In the genomic region with DNA sequence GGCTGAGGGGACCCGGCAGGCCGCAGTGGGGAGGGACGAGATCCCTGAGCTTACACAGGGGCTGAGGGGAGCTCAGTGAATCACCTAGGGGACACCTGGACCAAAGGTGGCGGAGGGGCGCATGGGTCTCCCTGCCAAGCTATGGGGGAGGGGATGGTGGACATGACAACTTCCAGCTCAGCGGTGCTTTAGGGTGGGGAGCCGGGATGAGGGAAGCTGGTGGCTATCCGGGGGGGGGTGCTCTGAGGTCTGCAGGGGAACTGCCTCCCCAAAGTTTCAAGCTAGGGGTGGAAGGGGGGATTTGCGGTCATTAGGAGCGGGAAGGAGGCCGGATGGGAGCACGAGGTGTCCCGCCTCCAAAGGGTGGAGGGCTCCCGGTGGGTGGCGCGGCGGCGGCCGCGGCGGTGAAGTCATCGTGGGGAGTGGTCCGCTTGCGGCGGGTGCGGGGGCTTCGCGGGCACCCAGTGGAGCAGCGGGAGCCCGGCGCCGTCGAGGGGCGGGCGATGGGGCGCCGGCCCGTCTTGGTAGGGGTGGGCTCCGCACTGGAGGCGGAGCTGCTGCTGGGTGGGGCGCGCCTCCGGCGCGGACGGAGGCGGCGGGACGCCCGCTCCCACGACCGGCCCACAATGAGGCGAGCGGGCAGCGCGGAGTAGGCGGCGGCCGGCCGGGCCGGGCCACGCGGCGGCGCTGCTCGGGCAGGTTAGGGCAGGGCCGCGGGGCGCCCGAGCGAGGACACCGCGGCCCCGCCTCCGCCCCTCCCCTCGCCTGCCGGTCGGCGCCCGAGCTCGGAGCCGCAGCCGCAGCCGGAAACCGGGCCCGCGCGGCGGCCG, we compare ENCODE assay signal across 1 cellular context.
TF ChIP-seq lines count a peak whose summit lies in the region.

A gene with protein sequence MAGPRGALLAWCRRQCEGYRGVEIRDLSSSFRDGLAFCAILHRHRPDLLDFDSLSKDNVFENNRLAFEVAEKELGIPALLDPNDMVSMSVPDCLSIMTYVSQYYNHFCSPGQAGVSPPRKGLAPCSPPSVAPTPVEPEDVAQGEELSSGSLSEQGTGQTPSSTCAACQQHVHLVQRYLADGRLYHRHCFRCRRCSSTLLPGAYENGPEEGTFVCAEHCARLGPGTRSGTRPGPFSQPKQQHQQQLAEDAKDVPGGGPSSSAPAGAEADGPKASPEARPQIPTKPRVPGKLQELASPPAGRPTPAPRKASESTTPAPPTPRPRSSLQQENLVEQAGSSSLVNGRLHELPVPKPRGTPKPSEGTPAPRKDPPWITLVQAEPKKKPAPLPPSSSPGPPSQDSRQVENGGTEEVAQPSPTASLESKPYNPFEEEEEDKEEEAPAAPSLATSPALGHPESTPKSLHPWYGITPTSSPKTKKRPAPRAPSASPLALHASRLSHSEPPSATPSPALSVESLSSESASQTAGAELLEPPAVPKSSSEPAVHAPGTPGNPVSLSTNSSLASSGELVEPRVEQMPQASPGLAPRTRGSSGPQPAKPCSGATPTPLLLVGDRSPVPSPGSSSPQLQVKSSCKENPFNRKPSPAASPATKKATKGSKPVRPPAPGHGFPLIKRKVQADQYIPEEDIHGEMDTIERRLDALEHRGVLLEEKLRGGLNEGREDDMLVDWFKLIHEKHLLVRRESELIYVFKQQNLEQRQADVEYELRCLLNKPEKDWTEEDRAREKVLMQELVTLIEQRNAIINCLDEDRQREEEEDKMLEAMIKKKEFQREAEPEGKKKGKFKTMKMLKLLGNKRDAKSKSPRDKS (plus strand): TSS at position 764 of the 830 bp plus-strand sequence. CDS start 126 bp downstream, outside the sequence.

TF ChIP-seq in K562, 482 proteins besides CTCF, POLR2A, EP300 and RAD21 (continues in another document):
- TF ChIP-seq, protein P1, sequence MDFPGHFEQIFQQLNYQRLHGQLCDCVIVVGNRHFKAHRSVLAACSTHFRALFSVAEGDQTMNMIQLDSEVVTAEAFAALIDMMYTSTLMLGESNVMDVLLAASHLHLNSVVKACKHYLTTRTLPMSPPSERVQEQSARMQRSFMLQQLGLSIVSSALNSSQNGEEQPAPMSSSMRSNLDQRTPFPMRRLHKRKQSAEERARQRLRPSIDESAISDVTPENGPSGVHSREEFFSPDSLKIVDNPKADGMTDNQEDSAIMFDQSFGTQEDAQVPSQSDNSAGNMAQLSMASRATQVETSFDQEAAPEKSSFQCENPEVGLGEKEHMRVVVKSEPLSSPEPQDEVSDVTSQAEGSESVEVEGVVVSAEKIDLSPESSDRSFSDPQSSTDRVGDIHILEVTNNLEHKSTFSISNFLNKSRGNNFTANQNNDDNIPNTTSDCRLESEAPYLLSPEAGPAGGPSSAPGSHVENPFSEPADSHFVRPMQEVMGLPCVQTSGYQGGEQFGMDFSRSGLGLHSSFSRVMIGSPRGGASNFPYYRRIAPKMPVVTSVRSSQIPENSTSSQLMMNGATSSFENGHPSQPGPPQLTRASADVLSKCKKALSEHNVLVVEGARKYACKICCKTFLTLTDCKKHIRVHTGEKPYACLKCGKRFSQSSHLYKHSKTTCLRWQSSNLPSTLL (IDR thresholded peaks at IDR 0.05): no peak
- no peak for TF ChIP-seq PHTF2 (CRISPR knock-in tag; IDR thresholded peaks at IDR 0.05)
- TF ChIP-seq, protein P2, sequence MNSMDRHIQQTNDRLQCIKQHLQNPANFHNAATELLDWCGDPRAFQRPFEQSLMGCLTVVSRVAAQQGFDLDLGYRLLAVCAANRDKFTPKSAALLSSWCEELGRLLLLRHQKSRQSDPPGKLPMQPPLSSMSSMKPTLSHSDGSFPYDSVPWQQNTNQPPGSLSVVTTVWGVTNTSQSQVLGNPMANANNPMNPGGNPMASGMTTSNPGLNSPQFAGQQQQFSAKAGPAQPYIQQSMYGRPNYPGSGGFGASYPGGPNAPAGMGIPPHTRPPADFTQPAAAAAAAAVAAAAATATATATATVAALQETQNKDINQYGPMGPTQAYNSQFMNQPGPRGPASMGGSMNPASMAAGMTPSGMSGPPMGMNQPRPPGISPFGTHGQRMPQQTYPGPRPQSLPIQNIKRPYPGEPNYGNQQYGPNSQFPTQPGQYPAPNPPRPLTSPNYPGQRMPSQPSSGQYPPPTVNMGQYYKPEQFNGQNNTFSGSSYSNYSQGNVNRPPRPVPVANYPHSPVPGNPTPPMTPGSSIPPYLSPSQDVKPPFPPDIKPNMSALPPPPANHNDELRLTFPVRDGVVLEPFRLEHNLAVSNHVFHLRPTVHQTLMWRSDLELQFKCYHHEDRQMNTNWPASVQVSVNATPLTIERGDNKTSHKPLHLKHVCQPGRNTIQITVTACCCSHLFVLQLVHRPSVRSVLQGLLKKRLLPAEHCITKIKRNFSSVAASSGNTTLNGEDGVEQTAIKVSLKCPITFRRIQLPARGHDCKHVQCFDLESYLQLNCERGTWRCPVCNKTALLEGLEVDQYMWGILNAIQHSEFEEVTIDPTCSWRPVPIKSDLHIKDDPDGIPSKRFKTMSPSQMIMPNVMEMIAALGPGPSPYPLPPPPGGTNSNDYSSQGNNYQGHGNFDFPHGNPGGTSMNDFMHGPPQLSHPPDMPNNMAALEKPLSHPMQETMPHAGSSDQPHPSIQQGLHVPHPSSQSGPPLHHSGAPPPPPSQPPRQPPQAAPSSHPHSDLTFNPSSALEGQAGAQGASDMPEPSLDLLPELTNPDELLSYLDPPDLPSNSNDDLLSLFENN (IDR thresholded peaks at IDR 0.05; ENCODE audit: low read depth in 2 of 2, low read length in 2 of 2): no peak
- TF ChIP-seq, protein P3, sequence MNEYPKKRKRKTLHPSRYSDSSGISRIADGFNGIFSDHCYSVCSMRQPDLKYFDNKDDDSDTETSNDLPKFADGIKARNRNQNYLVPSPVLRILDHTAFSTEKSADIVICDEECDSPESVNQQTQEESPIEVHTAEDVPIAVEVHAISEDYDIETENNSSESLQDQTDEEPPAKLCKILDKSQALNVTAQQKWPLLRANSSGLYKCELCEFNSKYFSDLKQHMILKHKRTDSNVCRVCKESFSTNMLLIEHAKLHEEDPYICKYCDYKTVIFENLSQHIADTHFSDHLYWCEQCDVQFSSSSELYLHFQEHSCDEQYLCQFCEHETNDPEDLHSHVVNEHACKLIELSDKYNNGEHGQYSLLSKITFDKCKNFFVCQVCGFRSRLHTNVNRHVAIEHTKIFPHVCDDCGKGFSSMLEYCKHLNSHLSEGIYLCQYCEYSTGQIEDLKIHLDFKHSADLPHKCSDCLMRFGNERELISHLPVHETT (CRISPR knock-in tag; conservative IDR thresholded peaks at IDR 0.05 in 1 of 2, IDR thresholded peaks at IDR 0.05 in 1 of 2): peak in 1 of 2 experiments; percentile 88; a peak in 1 of 4 replicates
- TF ChIP-seq, protein P4, sequence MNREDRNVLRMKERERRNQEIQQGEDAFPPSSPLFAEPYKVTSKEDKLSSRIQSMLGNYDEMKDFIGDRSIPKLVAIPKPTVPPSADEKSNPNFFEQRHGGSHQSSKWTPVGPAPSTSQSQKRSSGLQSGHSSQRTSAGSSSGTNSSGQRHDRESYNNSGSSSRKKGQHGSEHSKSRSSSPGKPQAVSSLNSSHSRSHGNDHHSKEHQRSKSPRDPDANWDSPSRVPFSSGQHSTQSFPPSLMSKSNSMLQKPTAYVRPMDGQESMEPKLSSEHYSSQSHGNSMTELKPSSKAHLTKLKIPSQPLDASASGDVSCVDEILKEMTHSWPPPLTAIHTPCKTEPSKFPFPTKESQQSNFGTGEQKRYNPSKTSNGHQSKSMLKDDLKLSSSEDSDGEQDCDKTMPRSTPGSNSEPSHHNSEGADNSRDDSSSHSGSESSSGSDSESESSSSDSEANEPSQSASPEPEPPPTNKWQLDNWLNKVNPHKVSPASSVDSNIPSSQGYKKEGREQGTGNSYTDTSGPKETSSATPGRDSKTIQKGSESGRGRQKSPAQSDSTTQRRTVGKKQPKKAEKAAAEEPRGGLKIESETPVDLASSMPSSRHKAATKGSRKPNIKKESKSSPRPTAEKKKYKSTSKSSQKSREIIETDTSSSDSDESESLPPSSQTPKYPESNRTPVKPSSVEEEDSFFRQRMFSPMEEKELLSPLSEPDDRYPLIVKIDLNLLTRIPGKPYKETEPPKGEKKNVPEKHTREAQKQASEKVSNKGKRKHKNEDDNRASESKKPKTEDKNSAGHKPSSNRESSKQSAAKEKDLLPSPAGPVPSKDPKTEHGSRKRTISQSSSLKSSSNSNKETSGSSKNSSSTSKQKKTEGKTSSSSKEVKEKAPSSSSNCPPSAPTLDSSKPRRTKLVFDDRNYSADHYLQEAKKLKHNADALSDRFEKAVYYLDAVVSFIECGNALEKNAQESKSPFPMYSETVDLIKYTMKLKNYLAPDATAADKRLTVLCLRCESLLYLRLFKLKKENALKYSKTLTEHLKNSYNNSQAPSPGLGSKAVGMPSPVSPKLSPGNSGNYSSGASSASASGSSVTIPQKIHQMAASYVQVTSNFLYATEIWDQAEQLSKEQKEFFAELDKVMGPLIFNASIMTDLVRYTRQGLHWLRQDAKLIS (CRISPR knock-in tag; IDR thresholded peaks at IDR 0.05): 0 out of 2 replicates have a peak, but pooled peaks have one; percentile 61
- TF ChIP-seq, protein P5, sequence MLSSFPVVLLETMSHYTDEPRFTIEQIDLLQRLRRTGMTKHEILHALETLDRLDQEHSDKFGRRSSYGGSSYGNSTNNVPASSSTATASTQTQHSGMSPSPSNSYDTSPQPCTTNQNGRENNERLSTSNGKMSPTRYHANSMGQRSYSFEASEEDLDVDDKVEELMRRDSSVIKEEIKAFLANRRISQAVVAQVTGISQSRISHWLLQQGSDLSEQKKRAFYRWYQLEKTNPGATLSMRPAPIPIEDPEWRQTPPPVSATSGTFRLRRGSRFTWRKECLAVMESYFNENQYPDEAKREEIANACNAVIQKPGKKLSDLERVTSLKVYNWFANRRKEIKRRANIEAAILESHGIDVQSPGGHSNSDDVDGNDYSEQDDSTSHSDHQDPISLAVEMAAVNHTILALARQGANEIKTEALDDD (IDR thresholded peaks at IDR 0.05): no peak
- TF ChIP-seq POLR2AphosphoS5 (IDR thresholded peaks at IDR 0.05; ENCODE audit: control insufficient read depth, insufficient read depth, low read depth, low read length): 0 out of 2 replicates have a peak, but pooled peaks have one; percentile 40
- no peak for TF ChIP-seq PURB (CRISPR knock-in tag; IDR thresholded peaks at IDR 0.05; ENCODE audit: low read depth)
- no peak for TF ChIP-seq CBFA2T2 (conservative IDR thresholded peaks at IDR 0.05)
- TF ChIP-seq, protein P6, sequence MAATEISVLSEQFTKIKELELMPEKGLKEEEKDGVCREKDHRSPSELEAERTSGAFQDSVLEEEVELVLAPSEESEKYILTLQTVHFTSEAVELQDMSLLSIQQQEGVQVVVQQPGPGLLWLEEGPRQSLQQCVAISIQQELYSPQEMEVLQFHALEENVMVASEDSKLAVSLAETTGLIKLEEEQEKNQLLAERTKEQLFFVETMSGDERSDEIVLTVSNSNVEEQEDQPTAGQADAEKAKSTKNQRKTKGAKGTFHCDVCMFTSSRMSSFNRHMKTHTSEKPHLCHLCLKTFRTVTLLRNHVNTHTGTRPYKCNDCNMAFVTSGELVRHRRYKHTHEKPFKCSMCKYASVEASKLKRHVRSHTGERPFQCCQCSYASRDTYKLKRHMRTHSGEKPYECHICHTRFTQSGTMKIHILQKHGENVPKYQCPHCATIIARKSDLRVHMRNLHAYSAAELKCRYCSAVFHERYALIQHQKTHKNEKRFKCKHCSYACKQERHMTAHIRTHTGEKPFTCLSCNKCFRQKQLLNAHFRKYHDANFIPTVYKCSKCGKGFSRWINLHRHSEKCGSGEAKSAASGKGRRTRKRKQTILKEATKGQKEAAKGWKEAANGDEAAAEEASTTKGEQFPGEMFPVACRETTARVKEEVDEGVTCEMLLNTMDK (IDR thresholded peaks at IDR 0.05; ENCODE audit: borderline replicate concordance, insufficient read depth, low read depth, low read length, poor library complexity, severe bottlenecking): peak; percentile 84
- TF ChIP-seq, protein P7, sequence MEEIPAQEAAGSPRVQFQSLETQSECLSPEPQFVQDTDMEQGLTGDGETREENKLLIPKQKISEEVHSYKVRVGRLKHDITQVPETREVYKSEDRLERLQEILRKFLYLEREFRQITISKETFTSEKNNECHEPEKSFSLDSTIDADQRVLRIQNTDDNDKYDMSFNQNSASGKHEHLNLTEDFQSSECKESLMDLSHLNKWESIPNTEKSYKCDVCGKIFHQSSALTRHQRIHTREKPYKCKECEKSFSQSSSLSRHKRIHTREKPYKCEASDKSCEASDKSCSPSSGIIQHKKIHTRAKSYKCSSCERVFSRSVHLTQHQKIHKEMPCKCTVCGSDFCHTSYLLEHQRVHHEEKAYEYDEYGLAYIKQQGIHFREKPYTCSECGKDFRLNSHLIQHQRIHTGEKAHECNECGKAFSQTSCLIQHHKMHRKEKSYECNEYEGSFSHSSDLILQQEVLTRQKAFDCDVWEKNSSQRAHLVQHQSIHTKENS (CRISPR knock-in tag; IDR thresholded peaks at IDR 0.05): no peak
- TF ChIP-seq MYC (IDR thresholded peaks at IDR 0.05; ENCODE audit: low read depth, low read length): peak; percentile 70
- no peak for TF ChIP-seq MYC (CRISPR knock-in tag; IDR thresholded peaks at IDR 0.05; ENCODE audit: borderline replicate concordance, low read depth)
- TF ChIP-seq SMARCA5 (IDR thresholded peaks at IDR 0.05): 0 out of 2 replicates have a peak, but pooled peaks have one; percentile 49
- no peak for TF ChIP-seq MTA3 (IDR thresholded peaks at IDR 0.05; ENCODE audit: borderline replicate concordance)
- TF ChIP-seq TSC22D4 (tag; IDR thresholded peaks at IDR 0.05): no peak
- TF ChIP-seq ATF7 (IDR thresholded peaks at IDR 0.05): peak; percentile 40; the same call in 1 of the 2 replicates
- TF ChIP-seq MTF1 (CRISPR knock-in tag; IDR thresholded peaks at IDR 0.05; ENCODE audit: borderline replicate concordance): no peak
- no peak for TF ChIP-seq ZNF408 (CRISPR knock-in tag; IDR thresholded peaks at IDR 0.05; ENCODE audit: low read depth)
- TF ChIP-seq SRSF3 (IDR thresholded peaks at IDR 0.05; ENCODE audit: insufficient read depth, low read length): 0 out of 2 replicates have a peak, but pooled peaks have one; percentile 61
- TF ChIP-seq ZNF785 (CRISPR knock-in tag; IDR thresholded peaks at IDR 0.05): no peak
- TF ChIP-seq SAFB (IDR thresholded peaks at IDR 0.05; ENCODE audit: borderline replicate concordance, low read depth, low read length): peak; percentile 30; the same call in 1 of the 2 replicates
- no peak for TF ChIP-seq OTX1 (CRISPR knock-in tag; IDR thresholded peaks at IDR 0.05)
- TF ChIP-seq SP1 (CRISPR knock-in tag; IDR thresholded peaks at IDR 0.05): 0 out of 2 replicates have a peak, but pooled peaks have one; percentile 51
